Comparison of ENCODE assay signal across 15 cellular contexts in the genomic region with DNA sequence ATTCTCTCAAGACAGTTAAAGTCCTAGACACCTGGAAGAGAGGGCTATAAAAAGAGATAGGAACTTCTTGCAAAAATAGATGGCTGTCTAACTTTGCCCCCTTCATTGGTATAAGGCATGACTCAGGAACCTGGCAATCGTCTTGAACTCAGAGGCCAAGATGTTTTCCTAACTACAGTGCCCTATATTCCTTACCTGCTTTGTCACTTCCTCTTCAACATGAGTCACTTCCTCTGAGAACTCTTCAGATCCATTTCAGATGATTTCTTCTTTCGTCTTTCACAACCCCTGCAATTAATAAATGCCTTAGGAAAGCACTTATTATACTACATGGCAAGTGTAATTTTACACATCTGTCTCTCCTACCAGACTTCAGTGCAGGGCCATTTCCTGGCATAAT.
DNase-seq lines count a peak whose midpoint lies in the region; ATAC-seq and TF ChIP-seq lines count a peak whose summit lies in the region.
"Had no signal": no experiment of that assay in that cellular context is flagged by ENCODE, and none has a peak within 500 bp of the region (broad histone marks: within the 10 kb centered on the region; RNA-seq: fewer than 3 reads in every experiment).

No MANE protein-coding gene starts in this region.

- peak; percentile 49 for DNase-seq in HFF-Myc (ENCODE audit: extremely low read depth, low read depth)
- peak; percentile 95 for DNase-seq in PC-3
- DNase-seq in epithelial cell of prostate (ENCODE audit: low read depth, low spot score) = peak; percentile 55
- peak; percentile 43 for DNase-seq in skeletal muscle cell (ENCODE audit: low read depth)
- DNase-seq in pons (ENCODE audit: low spot score) = no peak
- DNase-seq in G401 (ENCODE audit: low spot score) = no peak
- no peak for DNase-seq in stimulated activated naive CD4-positive, alpha-beta T cell treated with Interleukin-2 at 50 U/mL for 16 hours (lab: John Stamatoyannopoulos, UW)
- no peak for DNase-seq in activated effector memory CD4-positive, alpha-beta T cell treated with Interleukin-2 at 50 U/mL for 16 hours
- DNase-seq: activated T-cell treated with anti-CD3 and anti-CD28 coated beads for 4 hours, body of pancreas, DMS79, erythroblast, NCI-H1694, nephron progenitor cell had no signal

- peaks cover 70% of the 10 kb centered on the region for H3K4me1 ChIP-seq in PC-3 (ENCODE audit: insufficient read depth, low read length)
- H3K4me1 ChIP-seq: body of pancreas had no signal

- no peaks in the 10 kb centered on the region for H4K20me1 ChIP-seq in PC-3 (ENCODE audit: low read length)

- no peaks in the 10 kb centered on the region for H3K9me2 ChIP-seq in PC-3 (replicated peaks; ENCODE audit: low read length)

- intact Hi-C loops in PC-3 (cut with micrococcal nuclease) = loop anchor here (2.0 to 5.0 kb wide), 4 partner anchors 16 to 744 kb away; no protein-coding TSS in a partner anchor

- H3K27me3 ChIP-seq in PC-3 (ENCODE audit: low read length) = no peaks in the 10 kb centered on the region
- H3K27me3 ChIP-seq: body of pancreas had no signal

- CTCF ChIA-PET in PC-3 (lab: Charles Lee) = no interaction called here

- H3K4me2 ChIP-seq in PC-3 (ENCODE audit: low read length) = peak overlapping the region; percentile 45

- peak; percentile 83 for ATAC-seq in PC-3
- ATAC-seq: body of pancreas had no signal

- H3K4me3 ChIP-seq in HFF-Myc (replicated peaks; ENCODE audit: low read depth, low read length) (no peak overlapping the region), PC-3 (ENCODE audit: low read length) (no peak overlapping the region), skeletal muscle cell (ENCODE audit: low read depth, low read length) (no peak overlapping the region)
- H3K4me3 ChIP-seq: body of pancreas had no signal

- H3K79me2 ChIP-seq in PC-3 (ENCODE audit: low read length) = no peaks in the 10 kb centered on the region

- no peaks in the 10 kb centered on the region for H3K9me3 ChIP-seq in PC-3 (ENCODE audit: low read length)
- H3K9me3 ChIP-seq: body of pancreas had no signal

- H2AFZ ChIP-seq in PC-3 (ENCODE audit: low read length) = no peak overlapping the region

- no TSS peak for BruUV-seq in PC-3 (replicated peaks; lab: Mats Ljungman, UMichigan)

- peaks cover 8% of the 10 kb centered on the region for H3F3A ChIP-seq in PC-3 (ENCODE audit: low read length, unreplicated experiment)

- H3K36me3 ChIP-seq in PC-3 (ENCODE audit: low read depth, low read length) = no peaks in the 10 kb centered on the region

- in situ Hi-C loops in G401 (cut with HindIII; ENCODE audit: low sequenced_read_pairs) = no loop called here

- H3K27ac ChIP-seq in PC-3 (ENCODE audit: low read length) = peak overlapping the region; percentile 96
- H3K27ac ChIP-seq in epithelial cell of prostate = peak overlapping the region; percentile 94
- H3K27ac ChIP-seq: body of pancreas, VCaP had no signal

- peak overlapping the region; percentile 63 for H3K9ac ChIP-seq in PC-3 (ENCODE audit: low read length)

- TF ChIP-seq CTCF in HFF-Myc (IDR thresholded peaks at IDR 0.05; ENCODE audit: low read depth, low read length, missing control alignments) = no peak
- TF ChIP-seq CTCF in PC-3 (conservative IDR thresholded peaks at IDR 0.05; ENCODE audit: low read depth, low read length) = no peak

- POLR2A ChIA-PET in PC-3 (lab: Charles Lee; ENCODE audit: unreplicated experiment) = no interaction called here

Comparison
In these comparisons a context has a peak if more than half of its experiments do, and no peak if none do; other contexts are left out.
1. DNase-seq: peak in HFF-Myc (single experiment), PC-3 (single experiment), epithelial cell of prostate (single experiment) and skeletal muscle cell (single experiment); none in pons (single experiment), G401 (single experiment), stimulated activated naive CD4-positive, alpha-beta T cell treated with Interleukin-2 at 50 U/mL for 16 hours (single experiment) and activated effector memory CD4-positive, alpha-beta T cell treated with Interleukin-2 at 50 U/mL for 16 hours (single experiment).